20 cellular contexts compared by ENCODE assay signal in the genomic region with DNA sequence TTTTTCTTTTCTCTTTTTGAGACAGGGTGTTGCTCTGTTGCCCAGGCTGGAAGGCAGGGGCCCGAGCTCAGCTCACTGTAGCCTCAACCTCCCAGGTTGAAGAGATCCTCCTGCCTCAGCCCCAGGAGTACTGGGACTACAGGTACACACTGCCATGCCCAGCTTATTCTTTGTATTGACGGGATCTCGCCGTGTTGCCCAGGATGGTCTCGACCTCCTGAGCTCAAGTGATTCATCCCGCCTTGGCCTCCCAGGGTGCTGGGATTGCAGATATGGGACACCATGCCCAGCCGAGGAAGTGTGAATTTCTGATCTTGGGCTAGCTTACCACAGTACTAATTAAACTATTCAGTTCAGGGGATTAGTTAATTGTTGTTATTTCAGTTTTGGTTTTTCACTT. TPM values are rescaled to one million over a fixed set of nuclear protein-coding genes. Genes with fewer than 3 reads are reported as not detected.
DNase-seq lines count a peak whose midpoint lies in the region; ATAC-seq and TF ChIP-seq lines count a peak whose summit lies in the region.
"Had no signal": no experiment of that assay in that cellular context is flagged by ENCODE, and none has a peak within 500 bp of the region (broad histone marks: within the 10 kb centered on the region; RNA-seq: fewer than 3 reads in every experiment).

No MANE protein-coding gene starts in this region.

- H3K9ac ChIP-seq in SK-N-MC (ENCODE audit: insufficient read length): no peak overlapping the region
- H3K9ac ChIP-seq: BLaER1, GM23248 had no signal

- H3K4me1 Mint-ChIP-seq in activated CD8-positive, alpha-beta T cell treated with anti-CD3 and anti-CD28 coated beads for 36 hours (ENCODE audit: low read depth): peaks cover 15% of the 10 kb centered on the region
- peaks cover 16% of the 10 kb centered on the region for H3K4me1 Mint-ChIP-seq in activated CD8-positive, alpha-beta T cell treated with anti-CD3 and anti-CD28 coated beads, Interleukin-2, amount 10 ng/mL, durations not matched to agents 7 days and 5 days (ENCODE audit: low read depth)
- H3K4me1 Mint-ChIP-seq in CD4-positive, alpha-beta T cell (ENCODE audit: low read depth): peaks cover 19% of the 10 kb centered on the region
- H3K4me1 Mint-ChIP-seq in progenitor cell of endocrine pancreas (ENCODE audit: low read depth): peaks cover 2% of the 10 kb centered on the region

- no peaks in the 10 kb centered on the region for H3K27me3 ChIP-seq in CD4-positive, alpha-beta T cell (ENCODE audit: control insufficient read depth, insufficient read depth, low read length)
- no peaks in the 10 kb centered on the region for H3K27me3 ChIP-seq in sigmoid colon
- H3K27me3 ChIP-seq: BLaER1, SJCRH30 had no signal

- intact Hi-C loops in activated CD8-positive, alpha-beta T cell treated with anti-CD3 and anti-CD28 coated beads for 36 hours (cut with micrococcal nuclease): no loop called here
- intact Hi-C loops in CD4-positive, alpha-beta T cell (cut with DNase I, micrococcal nuclease): no loop called here
- intact Hi-C loops in sigmoid colon (cut with DNase I): no loop called here

- no peak for TF ChIP-seq POLR2A in sigmoid colon (IDR thresholded peaks at IDR 0.05)

- H3K27ac ChIP-seq in CD4-positive, alpha-beta T cell (ENCODE audit: low read depth, low read length): no peak overlapping the region
- peak overlapping the region; percentile 13; the same call in 1 of the 2 replicates for H3K27ac ChIP-seq in SK-N-MC
- H3K27ac ChIP-seq in sigmoid colon: no peak overlapping the region
- H3K27ac ChIP-seq: 22Rv1, BLaER1, GM23248, SJCRH30 had no signal

- POLR2A ChIA-PET in activated CD8-positive, alpha-beta T cell treated with anti-CD3 and anti-CD28 coated beads for 36 hours (lab: Charles Lee): interaction anchor here (0.9 to 1.6 kb wide), 3 partner anchors 11 to 40 kb away, joined by 3 to 7 read pairs (median 5); no protein-coding TSS in a partner anchor
- POLR2A ChIA-PET in activated CD8-positive, alpha-beta T cell treated with anti-CD3 and anti-CD28 coated beads, Interleukin-2, amount 10 ng/mL, durations not matched to agents 7 days and 5 days (lab: Charles Lee): no interaction called here
- POLR2A ChIA-PET in CD4-positive, alpha-beta T cell (lab: Charles Lee): interaction anchor here (0.6 to 1.1 kb wide), 3 partner anchors 23 to 39 kb away, joined by 3 read pairs; a partner anchor contains a TSS

- peak overlapping the region; percentile 26 for H3K27ac Mint-ChIP-seq in activated CD8-positive, alpha-beta T cell treated with anti-CD3 and anti-CD28 coated beads for 36 hours
- no peak overlapping the region for H3K27ac Mint-ChIP-seq in activated CD8-positive, alpha-beta T cell treated with anti-CD3 and anti-CD28 coated beads, Interleukin-2, amount 10 ng/mL, durations not matched to agents 7 days and 5 days
- H3K27ac Mint-ChIP-seq in CD4-positive, alpha-beta T cell: peak overlapping the region; percentile 36
- peak overlapping the region; percentile 76 for H3K27ac Mint-ChIP-seq in progenitor cell of endocrine pancreas

- no peak for DNase-seq in activated CD8-positive, alpha-beta T cell treated with anti-CD3 and anti-CD28 coated beads for 36 hours
- no peak for DNase-seq in activated CD8-positive, alpha-beta T cell treated with anti-CD3 and anti-CD28 coated beads, Interleukin-2, amount 10 ng/mL, durations not matched to agents 7 days and 5 days
- DNase-seq in CD4-positive, alpha-beta T cell: no peak
- DNase-seq in SK-N-MC (ENCODE audit: low read depth, low spot score): no peak
- no peak for DNase-seq in progenitor cell of endocrine pancreas (ENCODE audit: low spot score, unreplicated experiment)
- DNase-seq in activated effector memory CD4-positive, alpha-beta T cell treated with Interleukin-2 at 50 U/mL for 16 hours: no peak
- no peak for DNase-seq in NCI-H2029 treated with DMSO at 0.1 percent for 48 hours (lab: John Stamatoyannopoulos, UW)
- DNase-seq in sigmoid colon: no peak
- DNase-seq: ACHN; CD8-positive, alpha-beta T cell; DND-41; GM23248; Kasumi-1; NCI-H1694 treated with DMSO at 0.1 percent for 48 hours; NCI-H446 treated with DMSO at 0.1 percent for 48 hours; NCI-H526 treated with DMSO at 0.1 percent for 48 hours; OCI-M1; SJCRH30 had no signal

- H3K4me1 ChIP-seq in sigmoid colon: no peaks in the 10 kb centered on the region
- H3K4me1 ChIP-seq: SJCRH30 had no signal

- no peaks in the 10 kb centered on the region for H3K9me3 Mint-ChIP-seq in activated CD8-positive, alpha-beta T cell treated with anti-CD3 and anti-CD28 coated beads for 36 hours
- H3K9me3 Mint-ChIP-seq in activated CD8-positive, alpha-beta T cell treated with anti-CD3 and anti-CD28 coated beads, Interleukin-2, amount 10 ng/mL, durations not matched to agents 7 days and 5 days (ENCODE audit: insufficient read depth): no peaks in the 10 kb centered on the region
- H3K9me3 Mint-ChIP-seq in CD4-positive, alpha-beta T cell: no peaks in the 10 kb centered on the region
- H3K9me3 Mint-ChIP-seq in progenitor cell of endocrine pancreas (ENCODE audit: low read depth): no peaks in the 10 kb centered on the region
- H3K9me3 Mint-ChIP-seq: CD8-positive, alpha-beta T cell had no signal

- ATAC-seq in activated CD8-positive, alpha-beta T cell treated with anti-CD3 and anti-CD28 coated beads for 36 hours: no peak
- ATAC-seq in activated CD8-positive, alpha-beta T cell treated with anti-CD3 and anti-CD28 coated beads, Interleukin-2, amount 10 ng/mL, durations not matched to agents 7 days and 5 days: no peak
- ATAC-seq in CD4-positive, alpha-beta T cell (ENCODE audit: poor library complexity): no peak
- ATAC-seq: CD8-positive, alpha-beta T cell had no signal

- 93 to 95% methylated on average over 7 of the region's 7 CpGs for WGBS in sigmoid colon, 2 donors

- H3K4me3 Mint-ChIP-seq in activated CD8-positive, alpha-beta T cell treated with anti-CD3 and anti-CD28 coated beads for 36 hours: no peak overlapping the region
- H3K4me3 Mint-ChIP-seq in activated CD8-positive, alpha-beta T cell treated with anti-CD3 and anti-CD28 coated beads, Interleukin-2, amount 10 ng/mL, durations not matched to agents 7 days and 5 days: no peak overlapping the region
- H3K4me3 Mint-ChIP-seq in CD4-positive, alpha-beta T cell: no peak overlapping the region
- no peak overlapping the region for H3K4me3 Mint-ChIP-seq in progenitor cell of endocrine pancreas (ENCODE audit: low read depth)
- H3K4me3 Mint-ChIP-seq: CD8-positive, alpha-beta T cell had no signal

- no peaks in the 10 kb centered on the region for H3K9me3 ChIP-seq in CD4-positive, alpha-beta T cell (ENCODE audit: control insufficient read depth, low read length)
- no peaks in the 10 kb centered on the region for H3K9me3 ChIP-seq in SK-N-MC (ENCODE audit: low read depth, low read length)
- H3K9me3 ChIP-seq in sigmoid colon: no peaks in the 10 kb centered on the region
- H3K9me3 ChIP-seq: BLaER1, SJCRH30 had no signal

- no peak for TF ChIP-seq CTCF in activated CD8-positive, alpha-beta T cell treated with anti-CD3 and anti-CD28 coated beads for 36 hours (IDR thresholded peaks at IDR 0.05)
- no peak for TF ChIP-seq CTCF in CD4-positive, alpha-beta T cell (IDR thresholded peaks at IDR 0.05)
- TF ChIP-seq CTCF in progenitor cell of endocrine pancreas (IDR thresholded peaks at IDR 0.05; ENCODE audit: unreplicated experiment) (no peak), sigmoid colon (IDR thresholded peaks at IDR 0.05) (no peak)

- H3K4me3 ChIP-seq in SK-N-MC (no peak overlapping the region), sigmoid colon (no peak overlapping the region)
- H3K4me3 ChIP-seq: BLaER1, GM23248, SJCRH30 had no signal

- H3K36me3 ChIP-seq in SK-N-MC (ENCODE audit: insufficient read depth, low read length): peaks cover 82% of the 10 kb centered on the region
- H3K36me3 ChIP-seq in sigmoid colon: peaks cover 7 to 73% (median 31%) of the 10 kb centered on the region in 4 donors

- no peak for TF ChIP-seq EP300 in sigmoid colon (IDR thresholded peaks at IDR 0.05)

- CTCF ChIA-PET in activated CD8-positive, alpha-beta T cell treated with anti-CD3 and anti-CD28 coated beads for 36 hours (lab: Charles Lee): interaction anchor here (0.6 to 1.7 kb wide), 3 partner anchors 17 to 284 kb away, joined by 3 to 6 read pairs (median 4); no protein-coding TSS in a partner anchor
- CTCF ChIA-PET in activated CD8-positive, alpha-beta T cell treated with anti-CD3 and anti-CD28 coated beads, Interleukin-2, amount 10 ng/mL, durations not matched to agents 7 days and 5 days (lab: Charles Lee): interaction anchor here (0.6 kb wide), 1 partner anchor 289 kb away, joined by 3 read pairs; no protein-coding TSS in a partner anchor
- CTCF ChIA-PET in CD4-positive, alpha-beta T cell (lab: Charles Lee): no interaction called here

- no peaks in the 10 kb centered on the region for H3K27me3 Mint-ChIP-seq in activated CD8-positive, alpha-beta T cell treated with anti-CD3 and anti-CD28 coated beads for 36 hours
- H3K27me3 Mint-ChIP-seq in activated CD8-positive, alpha-beta T cell treated with anti-CD3 and anti-CD28 coated beads, Interleukin-2, amount 10 ng/mL, durations not matched to agents 7 days and 5 days (ENCODE audit: low read depth): no peaks in the 10 kb centered on the region
- H3K27me3 Mint-ChIP-seq in CD4-positive, alpha-beta T cell: no peaks in the 10 kb centered on the region
- H3K27me3 Mint-ChIP-seq in progenitor cell of endocrine pancreas: no peaks in the 10 kb centered on the region

- peaks cover 47% of the 10 kb centered on the region for H3K36me3 Mint-ChIP-seq in activated CD8-positive, alpha-beta T cell treated with anti-CD3 and anti-CD28 coated beads for 36 hours (ENCODE audit: low read depth)
- H3K36me3 Mint-ChIP-seq in activated CD8-positive, alpha-beta T cell treated with anti-CD3 and anti-CD28 coated beads, Interleukin-2, amount 10 ng/mL, durations not matched to agents 7 days and 5 days (ENCODE audit: low read depth): peaks cover 65% of the 10 kb centered on the region
- H3K36me3 Mint-ChIP-seq in CD4-positive, alpha-beta T cell (ENCODE audit: low read depth): peaks cover 75% of the 10 kb centered on the region
- peaks cover 5% of the 10 kb centered on the region for H3K36me3 Mint-ChIP-seq in progenitor cell of endocrine pancreas (ENCODE audit: insufficient read depth)

RNA-seq across cellular contexts. Expression of a gene that starts 28.6 kb away (rescaled TPM):
- 10 to 100 TPM; 22.4 to 22.9 TPM for total RNA-seq in activated CD8-positive, alpha-beta T cell treated with anti-CD3 and anti-CD28 coated beads for 36 hours
- total RNA-seq in activated CD8-positive, alpha-beta T cell treated with anti-CD3 and anti-CD28 coated beads, Interleukin-2, amount 10 ng/mL, durations not matched to agents 7 days and 5 days: 10 to 100 TPM; 31.9 to 33.0 TPM
- 10 to 100 TPM; 28.4 to 30.0 TPM for total RNA-seq in CD4-positive, alpha-beta T cell
- total RNA-seq in progenitor cell of endocrine pancreas (48.1 and 53.4 TPM in 2 replicates), sigmoid colon (10 to 100 TPM; 17.4 to 32.4 (median 20.1) TPM)
- 10 to 100 TPM in 1 of 3 donors, 1 to 10 TPM in 2; 6.0 to 16.1 (median 6.9) TPM for polyA plus RNA-seq in sigmoid colon

RNA-seq across cellular contexts. Expression of a gene that starts 38.9 kb away (rescaled TPM):
- 10 to 100 TPM; 94.6 to 96.2 TPM for total RNA-seq in activated CD8-positive, alpha-beta T cell treated with anti-CD3 and anti-CD28 coated beads for 36 hours
- 100 to 1,000 TPM; 105 to 118 TPM for total RNA-seq in activated CD8-positive, alpha-beta T cell treated with anti-CD3 and anti-CD28 coated beads, Interleukin-2, amount 10 ng/mL, durations not matched to agents 7 days and 5 days
- 100 to 1,000 TPM; 106 to 109 TPM for total RNA-seq in CD4-positive, alpha-beta T cell
- total RNA-seq in progenitor cell of endocrine pancreas (44.2 and 49.5 TPM in 2 replicates), sigmoid colon (10 to 100 TPM; 28.5 to 51.0 (median 40.4) TPM)
- 10 to 100 TPM; 19.8 to 39.4 (median 31.2) TPM for polyA plus RNA-seq in sigmoid colon
